Comparison of ENCODE assay signal across 17 cellular contexts in the genomic region with DNA sequence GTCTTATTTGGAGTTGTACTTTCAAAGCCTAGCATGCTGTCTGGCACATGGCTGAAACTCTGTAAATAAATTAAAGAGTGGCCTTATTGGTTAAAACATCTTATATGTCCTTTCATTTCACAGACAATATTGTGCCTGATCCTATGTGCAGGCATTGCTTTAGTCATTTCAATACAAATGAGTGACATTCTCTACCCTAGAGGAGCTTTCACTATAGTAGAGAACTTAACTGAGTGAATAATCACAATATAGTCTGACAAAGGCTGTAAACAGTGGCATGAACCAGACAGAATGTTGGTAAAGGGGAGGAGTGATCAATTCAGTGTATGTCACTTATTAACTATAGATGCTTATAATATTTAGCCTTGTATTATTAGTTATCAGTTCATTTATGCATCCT.
DNase-seq lines count a peak whose midpoint lies in the region; ATAC-seq and TF ChIP-seq lines count a peak whose summit lies in the region.
"Had no signal": no experiment of that assay in that cellular context is flagged by ENCODE, and none has a peak within 500 bp of the region (broad histone marks: within the 10 kb centered on the region; RNA-seq: fewer than 3 reads in every experiment).

No MANE protein-coding gene starts in this region.

- ATAC-seq in GM18508 (IDR thresholded peaks at IDR 0.05; ENCODE audit: insufficient read depth, unreplicated experiment): peak; percentile 51
- peak; percentile 45 for ATAC-seq in GM19395 (IDR thresholded peaks at IDR 0.05; ENCODE audit: unreplicated experiment)
- ATAC-seq in HG03196 (IDR thresholded peaks at IDR 0.05; ENCODE audit: unreplicated experiment): peak; percentile 48
- no peak for ATAC-seq in activated T-helper 17 cell treated with anti-CD3 and anti-CD28 coated beads, Interleukin-2, amount 50 U/mL, for 72 hours (replicated peaks)

- H3K27ac ChIP-seq in brain microvascular endothelial cell: no peak overlapping the region
- H3K27ac ChIP-seq: KMS-11, PC-9 had no signal

- H3K4me3 Mint-ChIP-seq in MCF 10A (ENCODE audit: unreplicated experiment) (peak overlapping the region; percentile 20), chondrocyte (ENCODE audit: unreplicated experiment) (no peak overlapping the region)
- no peak overlapping the region for H3K4me3 Mint-ChIP-seq in activated T-helper 17 cell treated with anti-CD3 and anti-CD28 coated beads, Interleukin-2, amount 50 U/mL, for 72 hours

- H3K4me3 ChIP-seq in brain microvascular endothelial cell (ENCODE audit: low read depth, low read length): no peak overlapping the region
- H3K4me3 ChIP-seq: BLaER1 treated with 17β-estradiol and CSF1 and Interleukin-3, amounts not matched to agents 10 nM and 100 nM; MG63; PC-9 had no signal

- intact Hi-C loops in MCF 10A (cut with micrococcal nuclease): no loop called here

- DNase-seq in MCF 10A (ENCODE audit: unreplicated experiment) (no peak), NCI-H524 treated with DMSO at 0.1 percent for 48 hours (lab: John Stamatoyannopoulos, UW) (no peak), chondrocyte (ENCODE audit: low spot score) (no peak), brain microvascular endothelial cell (no peak)
- DNase-seq: 8988T, H7, MG63, NCI-H1092 treated with DMSO at 0.1 percent for 48 hours, NCI-H1694, NCI-H2107, PC-9 had no signal

- H3K36me3 Mint-ChIP-seq in MCF 10A (ENCODE audit: insufficient read depth, unreplicated experiment) (no peaks in the 10 kb centered on the region), chondrocyte (ENCODE audit: low read depth) (no peaks in the 10 kb centered on the region)
- no peaks in the 10 kb centered on the region for H3K36me3 Mint-ChIP-seq in activated T-helper 17 cell treated with anti-CD3 and anti-CD28 coated beads, Interleukin-2, amount 50 U/mL, for 72 hours (ENCODE audit: low read depth)

- no peaks in the 10 kb centered on the region for H3K27me3 ChIP-seq in brain microvascular endothelial cell (replicated peaks)
- H3K27me3 ChIP-seq: BLaER1 treated with 17β-estradiol and CSF1 and Interleukin-3, amounts not matched to agents 10 nM and 100 nM; MG63 had no signal

- CTCF ChIA-PET in MCF 10A (lab: Yijun Ruan, JAX): interaction anchor here (1.0 to 1.8 kb wide), 3 partner anchors 16 to 56 kb away, joined by 3 to 7 read pairs (median 4); no protein-coding TSS in a partner anchor

- in situ Hi-C loops in brain microvascular endothelial cell (cut with HindIII; ENCODE audit: low pct_ligation_motif_present, low sequenced_read_pairs): no loop called here

- no peaks in the 10 kb centered on the region for H3K27me3 Mint-ChIP-seq in MCF 10A (ENCODE audit: insufficient read depth, unreplicated experiment)
- H3K27me3 Mint-ChIP-seq in chondrocyte (ENCODE audit: low read depth): no peaks in the 10 kb centered on the region
- no peaks in the 10 kb centered on the region for H3K27me3 Mint-ChIP-seq in activated T-helper 17 cell treated with anti-CD3 and anti-CD28 coated beads, Interleukin-2, amount 50 U/mL, for 72 hours

- H3K9me3 Mint-ChIP-seq in MCF 10A (ENCODE audit: unreplicated experiment): no peaks in the 10 kb centered on the region
- no peaks in the 10 kb centered on the region for H3K9me3 Mint-ChIP-seq in chondrocyte (ENCODE audit: low read depth)
- peaks cover 4% of the 10 kb centered on the region for H3K9me3 Mint-ChIP-seq in activated T-helper 17 cell treated with anti-CD3 and anti-CD28 coated beads, Interleukin-2, amount 50 U/mL, for 72 hours

- no TSS peak for BruUV-seq in MCF 10A (replicated peaks; lab: Mats Ljungman, UMichigan)

- H3K4me1 Mint-ChIP-seq in MCF 10A (ENCODE audit: insufficient read depth, unreplicated experiment) (peaks cover 19% of the 10 kb centered on the region), chondrocyte (ENCODE audit: low read depth) (no peaks in the 10 kb centered on the region)
- no peaks in the 10 kb centered on the region for H3K4me1 Mint-ChIP-seq in activated T-helper 17 cell treated with anti-CD3 and anti-CD28 coated beads, Interleukin-2, amount 50 U/mL, for 72 hours

- POLR2A ChIA-PET in MCF 10A (lab: Yijun Ruan, JAX): interaction anchor here (0.6 to 2.9 kb wide), 9 partner anchors 8 to 483 kb away, joined by 3 to 13 read pairs (median 4); no protein-coding TSS in a partner anchor

- H3K27ac Mint-ChIP-seq in MCF 10A (ENCODE audit: low read depth, unreplicated experiment) (peak overlapping the region; percentile 92), chondrocyte (ENCODE audit: unreplicated experiment) (no peak overlapping the region)
- H3K27ac Mint-ChIP-seq in activated T-helper 17 cell treated with anti-CD3 and anti-CD28 coated beads, Interleukin-2, amount 50 U/mL, for 72 hours: no peak overlapping the region

- H3K36me3 ChIP-seq in brain microvascular endothelial cell (replicated peaks): no peaks in the 10 kb centered on the region
- H3K36me3 ChIP-seq: BLaER1 treated with 17β-estradiol and CSF1 and Interleukin-3, amounts not matched to agents 10 nM and 100 nM; MG63 had no signal

- TF ChIP-seq CTCF in MCF 10A (IDR thresholded peaks at IDR 0.05; ENCODE audit: unreplicated experiment): no peak
- TF ChIP-seq CTCF in chondrocyte (IDR thresholded peaks at IDR 0.05): no peak
- no peak for TF ChIP-seq CTCF in brain microvascular endothelial cell (IDR thresholded peaks at IDR 0.05; ENCODE audit: low read depth, low read length, missing control alignments)
